Comparison of ENCODE assay signal across 20 cellular contexts in the genomic region with DNA sequence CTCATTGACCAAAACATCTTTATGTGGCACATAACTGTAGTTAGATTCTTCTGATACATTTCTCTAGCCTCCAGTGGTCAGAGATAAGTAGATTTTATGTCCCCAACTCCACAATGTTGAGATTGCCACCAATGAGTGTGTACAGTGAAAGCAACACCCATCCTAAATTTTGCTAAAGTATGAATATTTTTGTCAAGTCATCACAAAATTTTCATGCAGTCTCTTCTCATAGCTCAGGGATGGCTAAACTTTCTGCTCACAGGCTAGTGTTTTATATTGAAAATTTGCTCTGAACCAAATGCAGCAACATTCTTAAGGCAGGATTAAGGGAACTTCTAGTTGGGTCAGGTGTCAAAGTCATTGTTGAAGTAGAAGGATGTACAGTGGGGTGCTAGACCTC.
A peak's percentile ranks its signal among the peaks of the same experiment; 100 is the strongest.
DNase-seq lines count a peak whose midpoint lies in the region; ATAC-seq, FAIRE-seq and TF ChIP-seq lines count a peak whose summit lies in the region.
"Had no signal": no experiment of that assay in that cellular context is flagged by ENCODE, and none has a peak within 500 bp of the region (broad histone marks: within the 10 kb centered on the region; RNA-seq: fewer than 3 reads in every experiment).

No MANE protein-coding gene starts in this region.

- no peak for TF ChIP-seq EP300 in HepG2 (IDR thresholded peaks at IDR 0.05; ENCODE audit: low read depth in 2 of 2, low read length in 2 of 2)
- TF ChIP-seq EP300 in HepG2 (CRISPR knock-in tag; IDR thresholded peaks at IDR 0.05; ENCODE audit: borderline replicate concordance), result no peak
- no peak for TF ChIP-seq EP300 in K562 (IDR thresholded peaks at IDR 0.05; ENCODE audit: low read length)

- H3K79me2 ChIP-seq in HepG2 (ENCODE audit: insufficient read depth, low read length), result no peaks in the 10 kb centered on the region
- H3K79me2 ChIP-seq in K562 (ENCODE audit: control insufficient read depth, insufficient read depth, low read length), result no peaks in the 10 kb centered on the region

- H3K27ac ChIP-seq in HepG2 (ENCODE audit: extremely low read length, insufficient read depth, low read length), result no peak overlapping the region
- no peak overlapping the region for H3K27ac ChIP-seq in right lobe of liver
- no peak overlapping the region for H3K27ac ChIP-seq in K562 (ENCODE audit: extremely low read depth, low read depth, low read length)
- peak overlapping the region in 1 of 4 donors; percentile 83 for H3K27ac ChIP-seq in gastrocnemius medialis
- H3K27ac ChIP-seq: 22Rv1, BLaER1 had no signal

- POLR2A ChIA-PET in HepG2 (lab: Yijun Ruan, JAX) (no interaction called here), K562 (lab: Yijun Ruan, JAX) (no interaction called here)

- H4K20me1 ChIP-seq in HepG2 (ENCODE audit: insufficient read depth, low read length) (no peaks in the 10 kb centered on the region), K562 (replicated peaks; ENCODE audit: control insufficient read depth, insufficient read depth, low read length) (no peaks in the 10 kb centered on the region)
- H4K20me1 ChIP-seq: BLaER1 had no signal

- in situ Hi-C loops in HepG2 (cut with HindIII; ENCODE audit: extremely low pct_ligation_motif_present, low pct_unique_long_range_greater_than_20kb) (no loop called here), K562 (cut with MboI) (no loop called here), gastrocnemius medialis (cut with MboI; ENCODE audit: low sequenced_read_pairs in 4 of 4) (no loop called here)

- BruUV-seq in HepG2 (replicated peaks; lab: Mats Ljungman, UMichigan) (no TSS peak), K562 (replicated peaks; lab: Mats Ljungman, UMichigan) (no TSS peak)

- H2AFZ ChIP-seq in HepG2 (ENCODE audit: low read length) (no peak overlapping the region), K562 (ENCODE audit: low read depth, low read length) (no peak overlapping the region)

- H3K4me2 ChIP-seq in HepG2 (ENCODE audit: low read depth, low read length) (no peak overlapping the region), K562 (ENCODE audit: insufficient read depth, low read length) (no peak overlapping the region)
- H3K4me2 ChIP-seq: BLaER1 had no signal

- H3K36me3 ChIP-seq in HepG2 (replicated peaks in 1 of 2; ENCODE audit: control insufficient read depth in 1 of 2, insufficient read depth in 2 of 2, low read length in 2 of 2) (no peaks in the 10 kb centered on the region), right lobe of liver (no peaks in the 10 kb centered on the region), K562 (ENCODE audit: control insufficient read depth, insufficient read depth, low read length) (no peaks in the 10 kb centered on the region), gastrocnemius medialis (no peaks in the 10 kb centered on the region)
- H3K36me3 ChIP-seq: BE2C, BLaER1 had no signal

- no peak for TF ChIP-seq RAD21 in HepG2 (CRISPR knock-in tag; IDR thresholded peaks at IDR 0.05)
- no peak for TF ChIP-seq RAD21 in K562 (CRISPR knock-in tag; conservative IDR thresholded peaks at IDR 0.05 in 1 of 2, IDR thresholded peaks at IDR 0.05 in 1 of 2)

- TF ChIP-seq POLR2A in HepG2 (IDR thresholded peaks at IDR 0.05; ENCODE audit: insufficient read depth in 1 of 2, low read depth in 2 of 2, low read length in 2 of 2) (no peak), right lobe of liver (IDR thresholded peaks at IDR 0.05) (no peak), K562 (conservative IDR thresholded peaks at IDR 0.05) (no peak), gastrocnemius medialis (IDR thresholded peaks at IDR 0.05) (no peak)

- DNase-seq in HepG2 (ENCODE audit: low spot score) (no peak), right lobe of liver (no peak), K562 (ENCODE audit: extremely low read depth in 1 of 4, low spot score in 3 of 4) (no peak), gastrocnemius medialis (no peak)
- DNase-seq: ACHN; BE2C; CD4-positive, alpha-beta memory T cell; CD4-positive, CD25-positive, alpha-beta regulatory T cell; CD8-positive, alpha-beta memory T cell; COR-L47; DMS 273 treated with DMSO at 0.1 percent for 48 hours; DMS79; DND-41; EL; GDM1 had no signal

- no peaks in the 10 kb centered on the region for H3K9me3 ChIP-seq in HepG2 (ENCODE audit: low read length)
- no peaks in the 10 kb centered on the region for H3K9me3 ChIP-seq in right lobe of liver
- H3K9me3 ChIP-seq in K562 (replicated peaks; ENCODE audit: control insufficient read depth, insufficient read depth, low read depth, low read length), result no peaks in the 10 kb centered on the region
- H3K9me3 ChIP-seq in gastrocnemius medialis, result no peaks in the 10 kb centered on the region
- H3K9me3 ChIP-seq: BE2C, BLaER1 had no signal

- CTCF ChIA-PET in HepG2 (lab: Yijun Ruan, JAX; ENCODE audit: low intra/inter-chr PET ratio, low total read pairs), result no interaction called here
- CTCF ChIA-PET in K562 (lab: Yijun Ruan, JAX; ENCODE audit: low intra/inter-chr PET ratio), result no interaction called here

- no peak for ATAC-seq in HepG2
- ATAC-seq in right lobe of liver, result no peak
- no peak for ATAC-seq in K562
- ATAC-seq in gastrocnemius medialis, result no peak
- no peak for ATAC-seq in GM19324 (IDR thresholded peaks at IDR 0.05; ENCODE audit: low FRiP score, unreplicated experiment)
- ATAC-seq: GM12878 had no signal

- H3K9ac ChIP-seq in HepG2 (ENCODE audit: insufficient read depth, low read depth, low read length) (no peak overlapping the region), K562 (ENCODE audit: insufficient read depth in 1 of 2, low read depth in 2 of 2, low read length in 2 of 2) (no peak overlapping the region)
- H3K9ac ChIP-seq: BLaER1 had no signal

- no peaks in the 10 kb centered on the region for H3K27me3 ChIP-seq in HepG2 (ENCODE audit: control insufficient read depth in 1 of 2, insufficient read depth in 2 of 2, low read length in 2 of 2)
- no peaks in the 10 kb centered on the region for H3K27me3 ChIP-seq in right lobe of liver
- H3K27me3 ChIP-seq in K562 (ENCODE audit: control insufficient read depth in 2 of 2, insufficient read depth in 2 of 2, low read length in 2 of 2), result no peaks in the 10 kb centered on the region
- no peaks in the 10 kb centered on the region for H3K27me3 ChIP-seq in gastrocnemius medialis
- H3K27me3 ChIP-seq: BE2C, BLaER1 had no signal

- intact Hi-C loops in HepG2 (cut with micrococcal nuclease; ENCODE audit: unreplicated experiment) (no loop called here), right lobe of liver (cut with DNase I) (no loop called here), K562 (cut with micrococcal nuclease) (no loop called here), gastrocnemius medialis (cut with DNase I; ENCODE audit: low total_unique reads) (no loop called here)

- no peaks in the 10 kb centered on the region for H3K9me1 ChIP-seq in K562 (ENCODE audit: control insufficient read depth, insufficient read depth, low read length)

- no peak for TF ChIP-seq CTCF in HepG2 (CRISPR knock-in tag; IDR thresholded peaks at IDR 0.05)
- TF ChIP-seq CTCF in right lobe of liver (IDR thresholded peaks at IDR 0.05), result no peak
- TF ChIP-seq CTCF in K562 (IDR thresholded peaks at IDR 0.05 in 2 of 3, conservative IDR thresholded peaks at IDR 0.05 in 1 of 3; ENCODE audit: insufficient read depth in 2 of 3, low read depth in 1 of 3, low read length in 3 of 3), result no peak
- no peak for TF ChIP-seq CTCF in gastrocnemius medialis (IDR thresholded peaks at IDR 0.05 in 4 of 5, conservative IDR thresholded peaks at IDR 0.05 in 1 of 5)

- no peak overlapping the region for H3K4me3 ChIP-seq in HepG2 (replicated peaks in 1 of 3; ENCODE audit: insufficient read depth in 1 of 3, low read depth in 2 of 3, low read length in 3 of 3)
- no peak overlapping the region for H3K4me3 ChIP-seq in right lobe of liver
- no peak overlapping the region for H3K4me3 ChIP-seq in K562
- H3K4me3 ChIP-seq in gastrocnemius medialis, result no peak overlapping the region
- H3K4me3 ChIP-seq: BLaER1, GM12878 had no signal

- peaks cover 14% of the 10 kb centered on the region for H3K4me1 ChIP-seq in HepG2 (ENCODE audit: insufficient read depth, low read length)
- peaks cover 0 to 8% (median 4%) of the 10 kb centered on the region in 4 donors for H3K4me1 ChIP-seq in right lobe of liver
- H3K4me1 ChIP-seq in K562 (replicated peaks in 1 of 2; ENCODE audit: control insufficient read depth in 2 of 2, insufficient read depth in 2 of 2, low read length in 2 of 2), result no peaks in the 10 kb centered on the region
- H3K4me1 ChIP-seq in gastrocnemius medialis, result peaks cover 20 to 28% of the 10 kb centered on the region in 2 donors
- H3K4me1 ChIP-seq: BE2C had no signal

- FAIRE-seq in HepG2 (lab: Jason Lieb, UNC) (no peak), K562 (lab: Jason Lieb, UNC) (no peak)
- FAIRE-seq: GM12878, GM18507 had no signal

TF ChIP-seq in HepG2, 621 proteins besides CTCF, POLR2A, EP300 and RAD21:
- TF ChIP-seq NFE2L2 (IDR thresholded peaks at IDR 0.05; ENCODE audit: low read length), result no peak
- peak; percentile 98 for TF ChIP-seq MAFF (IDR thresholded peaks at IDR 0.05; ENCODE audit: low read depth, low read length)
- peak; percentile 97 to 98 for TF ChIP-seq MAFK (conservative IDR thresholded peaks at IDR 0.05 in 1 of 2, IDR thresholded peaks at IDR 0.05 in 1 of 2; ENCODE audit: low read length in 2 of 2)
TF ChIP-seq in HepG2: peak in this region for 2.

TF ChIP-seq in K562, 482 proteins besides CTCF, POLR2A, EP300 and RAD21 (continues in another document):
- peak; percentile 64 for TF ChIP-seq MAFF (IDR thresholded peaks at IDR 0.05; ENCODE audit: low read length)
- no peak for TF ChIP-seq TAF1 (IDR thresholded peaks at IDR 0.05; ENCODE audit: control insufficient read depth, extremely low read depth, insufficient read depth, low read length, severe bottlenecking)
- no peak for TF ChIP-seq ETV6 (IDR thresholded peaks at IDR 0.05; ENCODE audit: borderline replicate concordance in 1 of 2, low read depth in 2 of 2, low read length in 1 of 2)
- no peak for TF ChIP-seq ETV6 (CRISPR knock-in tag; IDR thresholded peaks at IDR 0.05; ENCODE audit: borderline replicate concordance)
- no peak for TF ChIP-seq MECOM (CRISPR knock-in tag; IDR thresholded peaks at IDR 0.05)
- no peak for TF ChIP-seq KLF13 (tag; IDR thresholded peaks at IDR 0.05; ENCODE audit: borderline replicate concordance, low read depth)
- no peak for TF ChIP-seq COPS2 (conservative IDR thresholded peaks at IDR 0.05)

Comparison
In these comparisons a context has a peak if more than half of its experiments do, and no peak if none do; other contexts are left out.
1. Of the 241 proteins assayed by ChIP-seq in both HepG2 and K562: peak only in HepG2: none; only in K562: MAFG; in both: MAFF and MAFK; in neither: 238.